Comparison of ENCODE assay signal across 21 cellular contexts in genomic region chr7:109696723-109697122, GRCh38.
"Had no signal": no experiment of that assay in that cellular context is flagged by ENCODE, and none has a peak within 500 bp of the region (broad histone marks: within the 10 kb centered on the region; RNA-seq: fewer than 3 reads in every experiment).

No MANE protein-coding gene starts in this region.

- DNase-seq: Kasumi-1, MG63, NCI-H1092 treated with DMSO at 0.1 percent for 48 hours, NCI-H1417 treated with DMSO at 0.1 percent for 48 hours, NCI-H146, NCI-H1694 treated with DMSO at 0.1 percent for 48 hours, NCI-H1930, NCI-H2081, NCI-H2107, NCI-H2227 treated with DMSO at 0.1 percent for 48 hours, NCI-H446, NCI-H510A, NCI-H524 treated with DMSO at 0.1 percent for 48 hours, NCI-H69, NCI-H774, SHP77 had no signal

- ATAC-seq: K562, Panc1 had no signal

- H3K36me3 ChIP-seq: MG63 had no signal

- H3K9ac ChIP-seq: KMS-11 had no signal

- H3K4me3 ChIP-seq: K562, MG63 had no signal

- H3K27me3 ChIP-seq: MG63 had no signal

- H3K9me3 ChIP-seq: MG63 had no signal

- H3K4me2 ChIP-seq: KMS-11 had no signal

- H3K27ac ChIP-seq: HL-60, KMS-11, RWPE1 had no signal
